ENCODE assay signal across 8 cellular contexts in genomic region chr17:50151041-50151936, GRCh38. TPM values are rescaled to one million over a fixed set of nuclear protein-coding genes. Genes with fewer than 3 reads are reported as not detected.
A peak's percentile ranks its signal among the peaks of the same experiment; 100 is the strongest.
DNase-seq lines count a peak whose midpoint lies in the region; ATAC-seq and TF ChIP-seq lines count a peak whose summit lies in the region.

No MANE protein-coding gene starts in this region.

- CTCF ChIA-PET in activated B cell treated with CpG ODN at 0.5 μM for 24 hours (lab: Charles Lee): interaction anchor here (0.6 to 7.2 kb wide), 9 partner anchors 10 to 301 kb away, joined by 3 to 64 read pairs (median 5); no protein-coding TSS in a partner anchor

- ATAC-seq in HG02981 (IDR thresholded peaks at IDR 0.05; ENCODE audit: unreplicated experiment) (peak; percentile 39), activated B cell treated with CpG ODN at 0.5 μM for 24 hours (ENCODE audit: low read depth) (peak; percentile 40), HG03565 (IDR thresholded peaks at IDR 0.05; ENCODE audit: unreplicated experiment) (no peak)

- peaks cover 36% of the 10 kb centered on the region for H3K36me3 Mint-ChIP-seq in activated B cell treated with CpG ODN at 0.5 μM for 24 hours (ENCODE audit: low read depth)

- intact Hi-C loops in activated B cell treated with CpG ODN at 0.5 μM for 24 hours (cut with micrococcal nuclease): loop anchor here (1.0 kb wide), 1 partner anchor 56 kb away; the partner anchor contains the start of gene PDK2

- H3K27ac Mint-ChIP-seq in activated B cell treated with CpG ODN at 0.5 μM for 24 hours: peak overlapping the region; percentile 91

- peaks cover 34% of the 10 kb centered on the region for H3K4me1 Mint-ChIP-seq in activated B cell treated with CpG ODN at 0.5 μM for 24 hours

- TF ChIP-seq CTCF in GM13976 (IDR thresholded peaks at IDR 0.05; ENCODE audit: borderline replicate concordance, control extremely low read depth, extremely low read depth, insufficient read depth, missing control alignments): peak; percentile 42
- TF ChIP-seq CTCF in activated B cell treated with CpG ODN at 0.5 μM for 24 hours (IDR thresholded peaks at IDR 0.05): no peak
- peak; percentile 78 for TF ChIP-seq CTCF in cardiac fibroblast (IDR thresholded peaks at IDR 0.05; ENCODE audit: low read depth, low read length)

- peak overlapping the region; percentile 93 for H3K4me3 Mint-ChIP-seq in activated B cell treated with CpG ODN at 0.5 μM for 24 hours

- H3K4me3 ChIP-seq in cardiac fibroblast (replicated peaks in 1 of 2; ENCODE audit: low read depth in 2 of 2, low read length in 2 of 2): peak overlapping the region; percentile 82 to 85

- H3K9me3 Mint-ChIP-seq in activated B cell treated with CpG ODN at 0.5 μM for 24 hours: no peaks in the 10 kb centered on the region

- in situ Hi-C loops in GM13976 (cut with MboI; ENCODE audit: low sequenced_read_pairs, unreplicated experiment): no loop called here

- POLR2A ChIA-PET in activated B cell treated with CpG ODN at 0.5 μM for 24 hours (lab: Charles Lee): interaction anchor here (0.6 to 7.1 kb wide), 18 partner anchors 8 to 716 kb away, joined by 3 to 82 read pairs (median 6); partner anchors contain the start of genes LUC7L3 and SAMD14

- DNase-seq in GM13976 (ENCODE audit: low spot score): peak; percentile 95
- DNase-seq in NCI-H2171 (lab: John Stamatoyannopoulos, UW): peak; percentile 85
- DNase-seq in activated B cell treated with CpG ODN at 0.5 μM for 24 hours: peak; percentile 80
- DNase-seq in cardiac fibroblast (ENCODE audit: low read depth in 2 of 2): peak; percentile 88 to 95
- peak; percentile 92 for DNase-seq in iris pigment epithelial cell (ENCODE audit: low read depth)
- peak; percentile 75 for DNase-seq in smooth muscle cell of the brain vasculature (ENCODE audit: low read depth, low spot score)

- no peaks in the 10 kb centered on the region for H3K27me3 Mint-ChIP-seq in activated B cell treated with CpG ODN at 0.5 μM for 24 hours

RNA-seq across cellular contexts. Expression of gene PPP1R9B, which starts 0.8 kb away (rescaled TPM):
- total RNA-seq in activated B cell treated with CpG ODN at 0.5 μM for 24 hours: 300 and 313 TPM in 2 replicates

RNA-seq across cellular contexts. Expression of gene SGCA, which starts 14.5 kb away (rescaled TPM):
- 1.7 and 2.2 TPM in 2 replicates for total RNA-seq in activated B cell treated with CpG ODN at 0.5 μM for 24 hours

RNA-seq across cellular contexts. Expression of gene SAMD14, which starts 21.3 kb away (rescaled TPM):
- total RNA-seq in activated B cell treated with CpG ODN at 0.5 μM for 24 hours: 4.7 and 4.9 TPM in 2 replicates

RNA-seq across cellular contexts. Expression of gene COL1A1, which starts 50.1 kb away (rescaled TPM):
- total RNA-seq in activated B cell treated with CpG ODN at 0.5 μM for 24 hours: 8.8 and 9.2 TPM in 2 replicates

RNA-seq across cellular contexts. Expression of gene PDK2, which starts 56.1 kb away (rescaled TPM):
- total RNA-seq in activated B cell treated with CpG ODN at 0.5 μM for 24 hours: 15.9 and 16.2 TPM in 2 replicates
